33 cellular contexts compared by ENCODE assay signal in the genomic region with DNA sequence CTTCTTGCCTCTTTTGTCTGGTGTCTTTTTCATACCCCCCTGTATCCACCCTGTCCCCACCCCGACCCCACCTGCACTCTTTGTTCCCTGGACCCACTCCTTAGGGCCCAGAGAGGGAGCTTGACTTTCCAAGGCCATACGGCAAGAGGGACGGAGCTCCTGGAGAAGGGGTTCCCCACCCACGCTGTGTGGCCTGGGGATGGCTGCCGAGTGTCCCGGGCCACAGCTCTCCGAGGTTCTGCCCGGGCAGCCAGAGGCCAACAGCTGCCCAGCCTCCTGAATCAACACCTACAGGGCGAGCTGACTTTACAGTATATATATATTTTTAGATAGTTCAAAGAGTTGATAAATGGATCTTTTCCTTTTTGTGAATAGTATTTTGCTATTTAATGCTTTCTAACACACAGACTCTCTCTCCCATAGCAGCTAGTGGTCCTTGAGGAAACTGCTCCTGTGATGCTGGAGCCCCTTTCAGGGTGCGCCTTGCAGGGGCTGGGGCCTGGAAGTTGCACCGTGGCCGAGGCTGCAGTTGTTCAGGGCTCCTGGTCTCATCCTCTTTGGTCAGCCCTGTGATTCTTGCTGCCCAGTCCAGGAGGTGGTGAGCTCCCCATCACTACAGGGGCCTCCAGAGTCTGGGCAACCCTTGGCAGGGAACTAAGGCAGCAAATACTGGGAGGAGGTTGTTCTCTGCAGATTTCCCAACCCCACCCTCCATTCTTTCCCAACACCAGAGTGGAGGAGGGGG.
"Had no signal": no experiment of that assay in that cellular context is flagged by ENCODE, and none has a peak within 500 bp of the region (broad histone marks: within the 10 kb centered on the region; RNA-seq: fewer than 3 reads in every experiment).

No MANE protein-coding gene starts in this region.

- H3K27ac ChIP-seq: adrenal gland, body of pancreas, esophagus muscularis mucosa, foreskin keratinocyte, gastrocnemius medialis, WERI-Rb-1 had no signal

- H3K27me3 Mint-ChIP-seq: activated CD4-positive, alpha-beta T cell treated with anti-CD3 and anti-CD28 coated beads, Interleukin-2, amount 10 ng/mL, durations not matched to agents 24 days and 14 days; activated CD8-positive, alpha-beta memory T cell treated with anti-CD3 and anti-CD28 coated beads, Interleukin-2, amount 10 ng/mL, durations not matched to agents 7 days and 5 days; activated naive CD8-positive, alpha-beta T cell treated with anti-CD3 and anti-CD28 coated beads, Interleukin-2, amount 50 U/mL, for 24 hours; T-helper 17 cell had no signal

- H3K4me1 ChIP-seq: adrenal gland, body of pancreas, esophagus muscularis mucosa, foreskin keratinocyte, gastrocnemius medialis had no signal

- H3K4me1 Mint-ChIP-seq: activated B cell treated with CpG ODN at 0.5 μM for 24 hours; activated CD8-positive, alpha-beta memory T cell treated with anti-CD3 and anti-CD28 coated beads, Interleukin-2, amount 10 ng/mL, durations not matched to agents 7 days and 5 days; activated naive CD4-positive, alpha-beta T cell treated with anti-CD3 and anti-CD28 coated beads, Interleukin-2, amount 50 U/mL, for 24 hours; activated naive CD8-positive, alpha-beta T cell treated with anti-CD3 and anti-CD28 coated beads for 36 hours; activated naive CD8-positive, alpha-beta T cell treated with anti-CD3 and anti-CD28 coated beads, Interleukin-2, amount 50 U/mL, for 24 hours; T-helper 17 cell had no signal

- H3K27me3 ChIP-seq: adrenal gland, body of pancreas, foreskin keratinocyte, gastrocnemius medialis had no signal

- DNase-seq: activated B cell treated with CpG ODN at 0.5 μM for 24 hours; activated CD4-positive, alpha-beta memory T cell treated with anti-CD3 and anti-CD28 coated beads for 36 hours; activated CD4-positive, alpha-beta T cell treated with anti-CD3 and anti-CD28 coated beads, Interleukin-2, amount 10 ng/mL, durations not matched to agents 24 days and 14 days; activated CD8-positive, alpha-beta memory T cell treated with anti-CD3 and anti-CD28 coated beads, Interleukin-2, amount 10 ng/mL, durations not matched to agents 7 days and 5 days; activated CD8-positive, alpha-beta memory T cell treated with anti-CD3 and anti-CD28 coated beads, Interleukin-2, amount 50 U/mL, for 4 hours; activated CD8-positive, alpha-beta T cell treated with anti-CD3 and anti-CD28 coated beads, Interleukin-2, amount 10 ng/mL, durations not matched to agents 7 days and 5 days; activated naive CD4-positive, alpha-beta T cell treated with anti-CD3 and anti-CD28 coated beads for 36 hours; activated naive CD8-positive, alpha-beta T cell treated with anti-CD3 and anti-CD28 coated beads for 36 hours; activated naive CD8-positive, alpha-beta T cell treated with anti-CD3 and anti-CD28 coated beads, Interleukin-2, amount 50 U/mL, for 24 hours; activated T-cell treated with anti-CD3 and anti-CD28 coated beads, Interleukin-2, amount 50 U/mL, for 1 hour; activated T-cell treated with anti-CD3 and anti-CD28 coated beads, Interleukin-2, amount 50 U/mL, for 48 hours; adrenal gland; amygdala; aorta; body of pancreas; caudate nucleus; cortex of kidney; dermis blood vessel endothelial cell; effector CD4-positive, alpha-beta T cell; effector memory CD8-positive, alpha-beta T cell; erythroblast; foreskin keratinocyte; gastrocnemius medialis; SW 1271; T-cell; T-helper 17 cell; T1000; WERI-Rb-1 had no signal

- H3K36me3 Mint-ChIP-seq: activated CD8-positive, alpha-beta memory T cell treated with anti-CD3 and anti-CD28 coated beads, Interleukin-2, amount 10 ng/mL, durations not matched to agents 7 days and 5 days; activated naive CD8-positive, alpha-beta T cell treated with anti-CD3 and anti-CD28 coated beads for 36 hours; T-cell had no signal

- H3K4me3 Mint-ChIP-seq: activated B cell treated with CpG ODN at 0.5 μM for 24 hours; activated CD4-positive, alpha-beta memory T cell treated with anti-CD3 and anti-CD28 coated beads for 36 hours; activated CD4-positive, alpha-beta T cell treated with anti-CD3 and anti-CD28 coated beads, Interleukin-2, amount 10 ng/mL, durations not matched to agents 24 days and 14 days; activated CD8-positive, alpha-beta memory T cell treated with anti-CD3 and anti-CD28 coated beads, Interleukin-2, amount 10 ng/mL, durations not matched to agents 7 days and 5 days; activated CD8-positive, alpha-beta T cell treated with anti-CD3 and anti-CD28 coated beads, Interleukin-2, amount 10 ng/mL, durations not matched to agents 7 days and 5 days; activated naive CD4-positive, alpha-beta T cell treated with anti-CD3 and anti-CD28 coated beads for 36 hours; activated naive CD4-positive, alpha-beta T cell treated with anti-CD3 and anti-CD28 coated beads, Interleukin-2, amount 50 U/mL, for 24 hours; activated naive CD8-positive, alpha-beta T cell treated with anti-CD3 and anti-CD28 coated beads for 36 hours; activated naive CD8-positive, alpha-beta T cell treated with anti-CD3 and anti-CD28 coated beads, Interleukin-2, amount 50 U/mL, for 24 hours; activated T-helper 1 cell treated with anti-CD3 and anti-CD28 coated beads, Interleukin-12 subunit alpha, Interleukin-12 subunit beta, Interleukin-2, Interleukin-4 antibody, amounts not matched to agents 30 ng/mL and 10 ng/mL and 1 ng/mL, durations not matched to agents 14 hours and 24 hours and 36 hours; effector memory CD8-positive, alpha-beta T cell; T-cell; T-helper 17 cell; T-helper 2 cell treated with Interferon-gamma antibody and Interleukin-4, amounts not matched to agents 5 μg/mL and 100 μg/mL, for 36 hours had no signal

- H3K27ac Mint-ChIP-seq: activated B cell treated with CpG ODN at 0.5 μM for 24 hours; activated CD4-positive, alpha-beta memory T cell treated with anti-CD3 and anti-CD28 coated beads for 36 hours; activated CD4-positive, alpha-beta T cell treated with anti-CD3 and anti-CD28 coated beads, Interleukin-2, amount 10 ng/mL, durations not matched to agents 24 days and 14 days; activated CD8-positive, alpha-beta memory T cell treated with anti-CD3 and anti-CD28 coated beads, Interleukin-2, amount 10 ng/mL, durations not matched to agents 7 days and 5 days; activated CD8-positive, alpha-beta T cell treated with anti-CD3 and anti-CD28 coated beads, Interleukin-2, amount 10 ng/mL, durations not matched to agents 7 days and 5 days; activated naive CD4-positive, alpha-beta T cell treated with anti-CD3 and anti-CD28 coated beads for 36 hours; activated naive CD4-positive, alpha-beta T cell treated with anti-CD3 and anti-CD28 coated beads, Interleukin-2, amount 50 U/mL, for 24 hours; activated naive CD8-positive, alpha-beta T cell treated with anti-CD3 and anti-CD28 coated beads for 36 hours; activated naive CD8-positive, alpha-beta T cell treated with anti-CD3 and anti-CD28 coated beads, Interleukin-2, amount 50 U/mL, for 24 hours; activated T-helper 1 cell treated with anti-CD3 and anti-CD28 coated beads, Interleukin-12 subunit alpha, Interleukin-12 subunit beta, Interleukin-2, Interleukin-4 antibody, amounts not matched to agents 30 ng/mL and 10 ng/mL and 1 ng/mL, durations not matched to agents 14 hours and 24 hours and 36 hours; activated T-helper 2 cell treated with anti-CD3 and anti-CD28 coated beads, Interferon-gamma antibody, Interleukin-2, Interleukin-4, amounts not matched to agents 10 μg/mL and 5 μg/mL and 100 μg/mL, durations not matched to agents 14 hours and 24 hours and 36 hours; effector memory CD8-positive, alpha-beta T cell; T-cell; T-helper 17 cell; T-helper 2 cell treated with Interferon-gamma antibody and Interleukin-4, amounts not matched to agents 5 μg/mL and 100 μg/mL, for 36 hours had no signal

- H3K4me3 ChIP-seq: adrenal gland, body of pancreas, esophagus muscularis mucosa, gastrocnemius medialis had no signal

- H3K9me3 ChIP-seq: adrenal gland, body of pancreas, gastrocnemius medialis had no signal

- H3K36me3 ChIP-seq: adrenal gland, esophagus muscularis mucosa, gastrocnemius medialis, WERI-Rb-1 had no signal
